Comparison of ENCODE assay signal across 7 cellular contexts in genomic region chr1:211326140-211326527, GRCh38. TPM values are rescaled to one million over a fixed set of nuclear protein-coding genes. Genes with fewer than 3 reads are reported as not detected.
A peak's percentile ranks its signal among the peaks of the same experiment; 100 is the strongest.
DNase-seq lines count a peak whose midpoint lies in the region; ATAC-seq, FAIRE-seq and TF ChIP-seq lines count a peak whose summit lies in the region.

No MANE protein-coding gene starts in this region.

- ATAC-seq in activated T-helper 17 cell treated with anti-CD3 and anti-CD28 coated beads, Interleukin-2, amount 50 U/mL, for 72 hours (replicated peaks) = no peak
- ATAC-seq in stimulated activated naive CD8-positive, alpha-beta T cell treated with anti-CD3 and anti-CD28 coated beads, Interleukin-15, amount 100 ng/mL, for 72 hours = no peak
- no peak for ATAC-seq in GM19328 (IDR thresholded peaks at IDR 0.05; ENCODE audit: unreplicated experiment)

- H3K27ac ChIP-seq in iPS-20b (ENCODE audit: low read length) = no peak overlapping the region

- no peak for FAIRE-seq in RCC 7860 (lab: Jason Lieb, UNC)

- no peak for TF ChIP-seq CTCF in HFFc6 (IDR thresholded peaks at IDR 0.05)

- no peak for DNase-seq in HFFc6
- no peak for DNase-seq in stimulated activated naive CD8-positive, alpha-beta T cell treated with anti-CD3 and anti-CD28 coated beads, Interleukin-15, amount 100 ng/mL, for 72 hours
- no peak for DNase-seq in RCC 7860 (ENCODE audit: low spot score)
- no peak for DNase-seq in NCI-H2081 treated with DMSO at 0.1 percent for 48 hours (lab: John Stamatoyannopoulos, UW)

- no peaks in the 10 kb centered on the region for H3K9me3 Mint-ChIP-seq in HFFc6
- no peaks in the 10 kb centered on the region for H3K9me3 Mint-ChIP-seq in activated T-helper 17 cell treated with anti-CD3 and anti-CD28 coated beads, Interleukin-2, amount 50 U/mL, for 72 hours
- H3K9me3 Mint-ChIP-seq in stimulated activated naive CD8-positive, alpha-beta T cell treated with anti-CD3 and anti-CD28 coated beads, Interleukin-15, amount 100 ng/mL, for 72 hours = no peaks in the 10 kb centered on the region

- peaks cover 50% of the 10 kb centered on the region for H3K4me1 Mint-ChIP-seq in HFFc6 (ENCODE audit: low read depth)
- H3K4me1 Mint-ChIP-seq in activated T-helper 17 cell treated with anti-CD3 and anti-CD28 coated beads, Interleukin-2, amount 50 U/mL, for 72 hours = peaks cover 52% of the 10 kb centered on the region
- peaks cover 90% of the 10 kb centered on the region for H3K4me1 Mint-ChIP-seq in stimulated activated naive CD8-positive, alpha-beta T cell treated with anti-CD3 and anti-CD28 coated beads, Interleukin-15, amount 100 ng/mL, for 72 hours

- H3K27me3 ChIP-seq in iPS-20b (ENCODE audit: insufficient read depth, low read length) = peaks cover 26% of the 10 kb centered on the region

- H3K9ac ChIP-seq in iPS-20b (ENCODE audit: low read depth, low read length) = no peak overlapping the region

- H3K4me3 Mint-ChIP-seq in HFFc6 = peak overlapping the region; percentile 88
- peak overlapping the region; percentile 92 for H3K4me3 Mint-ChIP-seq in activated T-helper 17 cell treated with anti-CD3 and anti-CD28 coated beads, Interleukin-2, amount 50 U/mL, for 72 hours
- H3K4me3 Mint-ChIP-seq in stimulated activated naive CD8-positive, alpha-beta T cell treated with anti-CD3 and anti-CD28 coated beads, Interleukin-15, amount 100 ng/mL, for 72 hours = peak overlapping the region; percentile 91 to 92

- H3K9me3 ChIP-seq in iPS-20b (ENCODE audit: insufficient read depth, low read depth, low read length) = no peaks in the 10 kb centered on the region

- H3K36me3 Mint-ChIP-seq in HFFc6 (ENCODE audit: low read depth) = peaks cover 5% of the 10 kb centered on the region; the same call in 1 of the 2 replicates
- peaks cover 36% of the 10 kb centered on the region for H3K36me3 Mint-ChIP-seq in activated T-helper 17 cell treated with anti-CD3 and anti-CD28 coated beads, Interleukin-2, amount 50 U/mL, for 72 hours (ENCODE audit: low read depth)

- H3K27me3 Mint-ChIP-seq in HFFc6 (ENCODE audit: insufficient read depth) = peaks cover 1% of the 10 kb centered on the region
- H3K27me3 Mint-ChIP-seq in activated T-helper 17 cell treated with anti-CD3 and anti-CD28 coated beads, Interleukin-2, amount 50 U/mL, for 72 hours = no peaks in the 10 kb centered on the region
- no peaks in the 10 kb centered on the region for H3K27me3 Mint-ChIP-seq in stimulated activated naive CD8-positive, alpha-beta T cell treated with anti-CD3 and anti-CD28 coated beads, Interleukin-15, amount 100 ng/mL, for 72 hours

- peak overlapping the region; percentile 84 for H3K27ac Mint-ChIP-seq in HFFc6
- peak overlapping the region; percentile 94 for H3K27ac Mint-ChIP-seq in activated T-helper 17 cell treated with anti-CD3 and anti-CD28 coated beads, Interleukin-2, amount 50 U/mL, for 72 hours
- H3K27ac Mint-ChIP-seq in stimulated activated naive CD8-positive, alpha-beta T cell treated with anti-CD3 and anti-CD28 coated beads, Interleukin-15, amount 100 ng/mL, for 72 hours = peak overlapping the region; percentile 94 to 97

- H3K4me3 ChIP-seq in iPS-20b (ENCODE audit: low read length) = peak overlapping the region; percentile 61

- H3K36me3 ChIP-seq in iPS-20b (ENCODE audit: insufficient read depth, low read depth, low read length) = no peaks in the 10 kb centered on the region

- H3K4me1 ChIP-seq in iPS-20b (ENCODE audit: insufficient read depth, low read length) = peaks cover 28% of the 10 kb centered on the region

RNA-seq across cellular contexts. Expression of gene TRAF5, which starts 0.5 kb away (rescaled TPM):
- total RNA-seq in HFFc6 (2021; fragmentation: NEBNext Ultra II Directional; extraction: Animal tissue kit (Norgen Biotek cat#: 25700)) = 10 to 100 TPM in 1 of 6 experiments, 1 to 10 TPM in 5; 7.7 to 12.3 (median 8.7) TPM
- 10 to 100 TPM; 50.7 to 54.8 TPM for total RNA-seq in activated T-helper 17 cell treated with anti-CD3 and anti-CD28 coated beads, Interleukin-2, amount 50 U/mL, for 72 hours
